8 cellular contexts compared by ENCODE assay signal in genomic region chr10:77970869-77971803, GRCh38. TPM values are rescaled to one million over a fixed set of nuclear protein-coding genes. Genes with fewer than 3 reads are reported as not detected.
DNase-seq lines count a peak whose midpoint lies in the region; ATAC-seq and TF ChIP-seq lines count a peak whose summit lies in the region.

No MANE protein-coding gene starts in this region.

- POLR2A ChIA-PET in A673 (lab: Charles Lee; ENCODE audit: low non-redundant PET), result no interaction called here
- POLR2A ChIA-PET in HEK293 (lab: Yijun Ruan, JAX), result no interaction called here

- no peak overlapping the region for H3K4me3 Mint-ChIP-seq in activated T-helper 17 cell treated with anti-CD3 and anti-CD28 coated beads, Interleukin-2, amount 50 U/mL, for 72 hours
- H3K4me3 Mint-ChIP-seq in stimulated activated memory B cell treated with anti-CD40 and anti-IgM and Interleukin-4, amounts not matched to agents 10 μg/mL and 1 μg/mL and 100 μg/mL, for 72 hours, result no peak overlapping the region

- no peaks in the 10 kb centered on the region for H3K27me3 ChIP-seq in A673 (replicated peaks; ENCODE audit: insufficient read depth, low read depth, low read length, poor library complexity)
- no peaks in the 10 kb centered on the region for H3K27me3 ChIP-seq in cardiac muscle cell

- H3K27ac Mint-ChIP-seq in activated T-helper 17 cell treated with anti-CD3 and anti-CD28 coated beads, Interleukin-2, amount 50 U/mL, for 72 hours, result peak overlapping the region; percentile 50
- no peak overlapping the region for H3K27ac Mint-ChIP-seq in stimulated activated memory B cell treated with anti-CD40 and anti-IgM and Interleukin-4, amounts not matched to agents 10 μg/mL and 1 μg/mL and 100 μg/mL, for 72 hours

- intact Hi-C loops in A673 (cut with micrococcal nuclease; ENCODE audit: unreplicated experiment), result no loop called here
- intact Hi-C loops in sciatic nerve (cut with DNase I), result no loop called here

- no peak for ATAC-seq in activated T-helper 17 cell treated with anti-CD3 and anti-CD28 coated beads, Interleukin-2, amount 50 U/mL, for 72 hours (replicated peaks)
- peak; percentile 93 for ATAC-seq in sciatic nerve
- no peak for ATAC-seq in stimulated activated memory B cell treated with anti-CD40 and anti-IgM and Interleukin-4, amounts not matched to agents 10 μg/mL and 1 μg/mL and 100 μg/mL, for 72 hours

- peaks cover 21% of the 10 kb centered on the region for H3K36me3 Mint-ChIP-seq in activated T-helper 17 cell treated with anti-CD3 and anti-CD28 coated beads, Interleukin-2, amount 50 U/mL, for 72 hours (ENCODE audit: low read depth)
- H3K36me3 Mint-ChIP-seq in stimulated activated memory B cell treated with anti-CD40 and anti-IgM and Interleukin-4, amounts not matched to agents 10 μg/mL and 1 μg/mL and 100 μg/mL, for 72 hours, result peaks cover 7% of the 10 kb centered on the region

- H3K4me1 ChIP-seq in A673 (ENCODE audit: insufficient read depth, low read length, poor library complexity, severe bottlenecking) (peaks cover 5% of the 10 kb centered on the region), HEK293 (ENCODE audit: control insufficient read depth, insufficient read depth, low read length) (no peaks in the 10 kb centered on the region), cardiac muscle cell (ENCODE audit: low read depth) (peaks cover 16% of the 10 kb centered on the region)

- no peak overlapping the region for H3K4me3 ChIP-seq in A673 (ENCODE audit: low read depth, low read length, poor library complexity, severe bottlenecking)
- no peak overlapping the region for H3K4me3 ChIP-seq in HEK293 (ENCODE audit: low read depth, low read length)
- no peak overlapping the region for H3K4me3 ChIP-seq in cardiac muscle cell

- no peaks in the 10 kb centered on the region for H3K9me3 Mint-ChIP-seq in activated T-helper 17 cell treated with anti-CD3 and anti-CD28 coated beads, Interleukin-2, amount 50 U/mL, for 72 hours
- H3K9me3 Mint-ChIP-seq in stimulated activated memory B cell treated with anti-CD40 and anti-IgM and Interleukin-4, amounts not matched to agents 10 μg/mL and 1 μg/mL and 100 μg/mL, for 72 hours, result no peaks in the 10 kb centered on the region

- CTCF ChIA-PET in A673 (lab: Charles Lee) (interaction anchor here (0.6 kb wide), 2 partner anchors 122 to 124 kb away, joined by 3 to 4 read pairs; no protein-coding TSS in a partner anchor), HEK293 (lab: Yijun Ruan, JAX) (interaction anchor here (0.6 to 1.1 kb wide), 3 partner anchors 15 to 165 kb away, joined by 3 to 5 read pairs (median 4); no protein-coding TSS in a partner anchor)

- TF ChIP-seq CTCF in A673 (conservative IDR thresholded peaks at IDR 0.05; ENCODE audit: low read depth, low read length) (no peak), HEK293 (tag by site-specific recombination; IDR thresholded peaks at IDR 0.05) (no peak), cardiac muscle cell (IDR thresholded peaks at IDR 0.05; ENCODE audit: low read depth, low read length) (no peak)

- H3K27ac ChIP-seq in A673 (ENCODE audit: low read depth, low read length, poor library complexity, severe bottlenecking) (peak overlapping the region; percentile 18), HEK293 (ENCODE audit: extremely low read depth, low read depth, low read length) (no peak overlapping the region), cardiac muscle cell (peak overlapping the region; percentile 98)

- H3K4me1 Mint-ChIP-seq in activated T-helper 17 cell treated with anti-CD3 and anti-CD28 coated beads, Interleukin-2, amount 50 U/mL, for 72 hours, result no peaks in the 10 kb centered on the region
- no peaks in the 10 kb centered on the region for H3K4me1 Mint-ChIP-seq in stimulated activated memory B cell treated with anti-CD40 and anti-IgM and Interleukin-4, amounts not matched to agents 10 μg/mL and 1 μg/mL and 100 μg/mL, for 72 hours

- DNase-seq in A673 (ENCODE audit: low spot score) (peak; percentile 31), cardiac muscle cell (ENCODE audit: low read depth in 1 of 2, low spot score in 1 of 2) (peak; percentile 88 to 94), sciatic nerve (ENCODE audit: low spot score) (peak; percentile 65), NCI-H1930 (lab: John Stamatoyannopoulos, UW) (no peak), NCI-H1436 (lab: John Stamatoyannopoulos, UW) (no peak)

- H3K9me3 ChIP-seq in A673 (ENCODE audit: low read depth, low read length, poor library complexity, severe bottlenecking) (no peaks in the 10 kb centered on the region), HEK293 (ENCODE audit: control insufficient read depth, insufficient read depth, low read depth, low read length) (no peaks in the 10 kb centered on the region), cardiac muscle cell (ENCODE audit: low read depth) (no peaks in the 10 kb centered on the region)

- peaks cover 3% of the 10 kb centered on the region for H3K27me3 Mint-ChIP-seq in activated T-helper 17 cell treated with anti-CD3 and anti-CD28 coated beads, Interleukin-2, amount 50 U/mL, for 72 hours
- peaks cover 10% of the 10 kb centered on the region for H3K27me3 Mint-ChIP-seq in stimulated activated memory B cell treated with anti-CD40 and anti-IgM and Interleukin-4, amounts not matched to agents 10 μg/mL and 1 μg/mL and 100 μg/mL, for 72 hours

- BruUV-seq in A673 (replicated peaks; lab: Mats Ljungman, UMichigan), result no TSS peak

- no peaks in the 10 kb centered on the region for H3K36me3 ChIP-seq in A673 (ENCODE audit: insufficient read depth, low read length, poor library complexity, severe bottlenecking)
- peaks cover 4 to 10% of the 10 kb centered on the region in 2 experiments; a peak in 2 of 3 replicates for H3K36me3 ChIP-seq in HEK293 (ENCODE audit: control insufficient read depth in 2 of 2, insufficient read depth in 1 of 2, low read length in 2 of 2)
- no peaks in the 10 kb centered on the region for H3K36me3 ChIP-seq in cardiac muscle cell

TF ChIP-seq in HEK293, 187 proteins besides CTCF, POLR2A, EP300 and RAD21 (continues in another document):
- TF ChIP-seq ZBTB11 (tag by site-specific recombination; conservative IDR thresholded peaks at IDR 0.05; ENCODE audit: low read depth) (no peak), ZNF701 (tag by site-specific recombination; IDR thresholded peaks at IDR 0.05) (no peak), SETDB1 (IDR thresholded peaks at IDR 0.05; ENCODE audit: insufficient read length, low read length) (peak; percentile 58), ZNF398 (tag by site-specific recombination; IDR thresholded peaks at IDR 0.05) (no peak), TRIM28 (IDR thresholded peaks at IDR 0.05; ENCODE audit: borderline replicate concordance, low read length) (peak; percentile 47; the same call in 1 of the 2 replicates), ZNF660 (tag by site-specific recombination; IDR thresholded peaks at IDR 0.05) (no peak), ZBTB21 (tag by site-specific recombination; IDR thresholded peaks at IDR 0.05) (no peak)

RNA-seq across cellular contexts. Expression of gene DLG5, which starts 44.6 kb away (rescaled TPM):
- 44.0 and 47.6 TPM in 2 replicates for total RNA-seq in A673 (2021)
- 1 to 10 TPM; 3.0 to 7.1 TPM for total RNA-seq in activated T-helper 17 cell treated with anti-CD3 and anti-CD28 coated beads, Interleukin-2, amount 50 U/mL, for 72 hours
- 45.7 and 64.4 TPM in 2 replicates for total RNA-seq in cardiac muscle cell
- polyA plus RNA-seq in cardiac muscle cell, result 20.3 and 24.7 TPM in 2 replicates
- total RNA-seq in sciatic nerve, result 31.3 TPM

RNA-seq across cellular contexts. Expression of gene POLR3A, which starts 58.2 kb away (rescaled TPM):
- total RNA-seq in A673 (2021) (27.3 and 27.8 TPM in 2 replicates), cardiac muscle cell (15.5 and 19.5 TPM in 2 replicates), sciatic nerve (12.6 TPM)
- total RNA-seq in activated T-helper 17 cell treated with anti-CD3 and anti-CD28 coated beads, Interleukin-2, amount 50 U/mL, for 72 hours, result 10 to 100 TPM; 16.0 to 24.2 TPM
- 16.8 and 22.4 TPM in 2 replicates for polyA plus RNA-seq in cardiac muscle cell

Comparison
In these comparisons a context has a peak if more than half of its experiments do, and no peak if none do; other contexts are left out.
1. DNase-seq: peak in A673 (single experiment), cardiac muscle cell (2 of 2) and sciatic nerve (single experiment); none in NCI-H1930 (0 of 2) and NCI-H1436 (single experiment).